In genomic region chr11:94543695-94544581, GRCh38 we compare ENCODE assay signal across 1 cellular context.
TF ChIP-seq lines count a peak whose summit lies in the region.

A gene with protein sequence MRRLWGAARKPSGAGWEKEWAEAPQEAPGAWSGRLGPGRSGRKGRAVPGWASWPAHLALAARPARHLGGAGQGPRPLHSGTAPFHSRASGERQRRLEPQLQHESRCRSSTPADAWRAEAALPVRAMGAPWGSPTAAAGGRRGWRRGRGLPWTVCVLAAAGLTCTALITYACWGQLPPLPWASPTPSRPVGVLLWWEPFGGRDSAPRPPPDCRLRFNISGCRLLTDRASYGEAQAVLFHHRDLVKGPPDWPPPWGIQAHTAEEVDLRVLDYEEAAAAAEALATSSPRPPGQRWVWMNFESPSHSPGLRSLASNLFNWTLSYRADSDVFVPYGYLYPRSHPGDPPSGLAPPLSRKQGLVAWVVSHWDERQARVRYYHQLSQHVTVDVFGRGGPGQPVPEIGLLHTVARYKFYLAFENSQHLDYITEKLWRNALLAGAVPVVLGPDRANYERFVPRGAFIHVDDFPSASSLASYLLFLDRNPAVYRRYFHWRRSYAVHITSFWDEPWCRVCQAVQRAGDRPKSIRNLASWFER (plus strand): TSS chr11:94543921. CDS start chr11:94544134, 213 bp downstream.

TF ChIP-seq in GM12878, 131 proteins besides CTCF, POLR2A, EP300 and RAD21 (continued from another document):
- TF ChIP-seq NR2F1 (conservative IDR thresholded peaks at IDR 0.05) (peak; percentile 70), REST (IDR thresholded peaks at IDR 0.05; ENCODE audit: low read depth, low read length) (no peak)
